In the genomic region with DNA sequence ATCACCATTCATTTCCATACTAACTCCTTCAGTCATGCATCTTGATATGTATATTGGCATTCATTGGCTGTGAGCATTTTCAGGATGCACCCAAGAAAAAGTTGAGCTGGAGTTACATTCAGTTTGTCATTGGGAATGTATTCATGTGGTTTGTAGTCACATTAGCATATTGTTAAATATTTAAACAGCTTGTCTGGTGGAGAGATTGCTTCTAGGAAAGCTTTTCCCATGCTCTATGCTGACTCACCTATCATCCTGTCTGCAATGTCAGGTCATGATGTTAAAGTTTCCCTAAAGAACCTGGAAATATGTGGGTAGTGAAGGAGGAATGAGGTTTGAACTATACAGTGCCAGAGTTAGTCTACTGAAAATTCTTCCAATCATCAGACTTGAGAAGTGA, we compare ENCODE assay signal across 16 cellular contexts.
"Had no signal": no experiment of that assay in that cellular context is flagged by ENCODE, and none has a peak within 500 bp of the region (broad histone marks: within the 10 kb centered on the region; RNA-seq: fewer than 3 reads in every experiment).

No MANE protein-coding gene starts in this region.

- H3K4me3 ChIP-seq: pancreas, right atrium auricular region, tibial nerve, uterus had no signal

- DNase-seq: activated CD4-positive, alpha-beta T cell treated with anti-CD3 and anti-CD28 coated beads, Interleukin-2, amount 10 ng/mL, durations not matched to agents 7 days and 5 days; activated CD8-positive, alpha-beta memory T cell treated with anti-CD3 and anti-CD28 coated beads, Interleukin-2, amount 50 U/mL, for 48 hours; activated gamma-delta T cell treated with Interleukin-2 at 50 U/mL for 16 hours; activated T-cell treated with anti-CD3 and anti-CD28 coated beads, Interleukin-2, amount 50 U/mL, for 72 hours; amygdala; brain microvascular endothelial cell; effector memory CD4-positive, alpha-beta T cell; hippocampal formation; naive thymus-derived CD4-positive, alpha-beta T cell; pancreas; stimulated activated CD4-positive, alpha-beta T cell treated with anti-CD3 and anti-CD28 coated beads, Interleukin-2, amount 100 ng/mL, for 48 hours; stimulated activated naive CD4-positive, alpha-beta T cell; T-helper 9 cell; uterus had no signal

- ATAC-seq: activated T-cell treated with anti-CD3 and anti-CD28 coated beads, Interleukin-2, amount 50 U/mL, for 72 hours; naive thymus-derived CD4-positive, alpha-beta T cell; pancreas had no signal

- H3K36me3 ChIP-seq: brain microvascular endothelial cell, pancreas, right atrium auricular region, tibial nerve, uterus had no signal

- H3K27me3 ChIP-seq: brain microvascular endothelial cell, pancreas, right atrium auricular region, tibial nerve, uterus had no signal
